Comparison of ENCODE assay signal across 27 cellular contexts in the genomic region with DNA sequence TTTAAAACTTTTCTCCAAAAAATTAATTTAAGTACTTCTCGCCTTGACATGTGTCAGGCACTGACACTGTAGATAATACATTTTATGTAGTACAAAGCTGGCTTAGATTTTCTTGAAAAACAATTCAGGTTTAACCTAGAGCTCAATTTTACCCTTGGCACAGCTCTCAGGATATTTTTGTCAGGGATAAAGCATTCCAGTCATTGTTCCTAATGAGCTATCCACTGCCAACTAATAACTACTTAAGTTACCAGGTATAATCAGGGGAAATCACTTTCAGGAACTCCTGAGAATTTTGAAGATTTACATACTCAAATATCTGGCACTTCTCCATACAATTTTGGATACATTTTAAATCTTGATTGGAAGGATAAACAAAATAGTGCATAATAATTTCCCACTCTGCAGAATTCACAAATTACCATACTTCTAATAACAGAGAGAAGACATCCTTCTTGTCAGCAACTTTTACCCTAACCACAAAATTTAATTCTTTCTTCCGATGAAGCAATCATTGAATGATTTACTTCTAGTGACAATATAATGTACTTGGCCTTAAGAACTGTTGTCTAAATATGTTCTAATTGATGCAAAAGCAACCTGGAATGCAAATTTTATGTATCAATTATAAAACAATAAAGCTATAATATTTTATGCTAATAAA. TPM values are rescaled to one million over a fixed set of nuclear protein-coding genes. Genes with fewer than 3 reads are reported as not detected.
"Had no signal": no experiment of that assay in that cellular context is flagged by ENCODE, and none has a peak within 500 bp of the region (broad histone marks: within the 10 kb centered on the region; RNA-seq: fewer than 3 reads in every experiment).

No MANE protein-coding gene starts in this region.

- H3K4me3 Mint-ChIP-seq: activated CD8-positive, alpha-beta T cell treated with anti-CD3 and anti-CD28 coated beads, Interleukin-2, amount 10 ng/mL, durations not matched to agents 7 days and 5 days; activated naive CD8-positive, alpha-beta T cell treated with anti-CD3 and anti-CD28 coated beads, Interleukin-2, amount 50 U/mL, for 24 hours; activated T-helper 1 cell treated with anti-CD3 and anti-CD28 coated beads, Interleukin-12 subunit alpha, Interleukin-12 subunit beta, Interleukin-2, Interleukin-4 antibody, amounts not matched to agents 30 ng/mL and 10 ng/mL and 1 ng/mL, durations not matched to agents 14 hours and 24 hours and 36 hours; effector memory CD8-positive, alpha-beta T cell; natural killer cell treated with Interleukin-12 subunit alpha and Interleukin-12 subunit beta and Interleukin-15 and Interleukin-18, amount 100 ng/mL, for 72 hours; stimulated activated memory B cell treated with anti-CD40 and anti-IgM and Interleukin-4, amounts not matched to agents 10 μg/mL and 1 μg/mL and 100 μg/mL, for 72 hours had no signal

- H3K4me3 ChIP-seq: body of pancreas, dorsolateral prefrontal cortex, ovary, prostate gland, testis, vagina had no signal

- H3K36me3 Mint-ChIP-seq: natural killer cell treated with Interleukin-12 subunit alpha and Interleukin-12 subunit beta and Interleukin-15 and Interleukin-18, amount 100 ng/mL, for 72 hours; stimulated activated memory B cell treated with anti-CD40 and anti-IgM and Interleukin-4, amounts not matched to agents 10 μg/mL and 1 μg/mL and 100 μg/mL, for 72 hours had no signal

- H3K27ac Mint-ChIP-seq: activated CD8-positive, alpha-beta T cell treated with anti-CD3 and anti-CD28 coated beads, Interleukin-2, amount 10 ng/mL, durations not matched to agents 7 days and 5 days; activated naive CD8-positive, alpha-beta T cell treated with anti-CD3 and anti-CD28 coated beads, Interleukin-2, amount 50 U/mL, for 24 hours; activated T-helper 1 cell treated with anti-CD3 and anti-CD28 coated beads, Interleukin-12 subunit alpha, Interleukin-12 subunit beta, Interleukin-2, Interleukin-4 antibody, amounts not matched to agents 30 ng/mL and 10 ng/mL and 1 ng/mL, durations not matched to agents 14 hours and 24 hours and 36 hours; effector memory CD8-positive, alpha-beta T cell; natural killer cell treated with Interleukin-12 subunit alpha and Interleukin-12 subunit beta and Interleukin-15 and Interleukin-18, amount 100 ng/mL, for 72 hours; stimulated activated memory B cell treated with anti-CD40 and anti-IgM and Interleukin-4, amounts not matched to agents 10 μg/mL and 1 μg/mL and 100 μg/mL, for 72 hours had no signal

- H3K27me3 Mint-ChIP-seq: effector memory CD8-positive, alpha-beta T cell; stimulated activated memory B cell treated with anti-CD40 and anti-IgM and Interleukin-4, amounts not matched to agents 10 μg/mL and 1 μg/mL and 100 μg/mL, for 72 hours had no signal

- DNase-seq: activated CD4-positive, alpha-beta T cell treated with anti-CD3 and anti-CD28 coated beads for 1 hour; activated CD4-positive, alpha-beta T cell treated with anti-CD3 and anti-CD28 coated beads, Interleukin-2, amount 50 U/mL, for 1 hour; activated CD8-positive, alpha-beta T cell treated with anti-CD3 and anti-CD28 coated beads, Interleukin-2, amount 10 ng/mL, durations not matched to agents 7 days and 5 days; activated gamma-delta T cell; activated naive CD4-positive, alpha-beta T cell treated with anti-CD3 and anti-CD28 coated beads, Interleukin-2, amount 50 U/mL, for 16 hours; activated naive CD8-positive, alpha-beta T cell treated with anti-CD3 and anti-CD28 coated beads, Interleukin-2, amount 50 U/mL, for 24 hours; anterior cingulate cortex; body of pancreas; dorsolateral prefrontal cortex; effector memory CD8-positive, alpha-beta T cell; esophagus squamous epithelium; heart left ventricle; midbrain; ovary; small intestine; stimulated activated CD4-positive, alpha-beta T cell treated with anti-CD3 and anti-CD28 coated beads, Interleukin-15, amount 100 ng/mL, for 24 hours; T-helper 9 cell; testis; trophoblast cell had no signal

- H3K9me3 Mint-ChIP-seq: activated T-helper 1 cell treated with anti-CD3 and anti-CD28 coated beads, Interleukin-12 subunit alpha, Interleukin-12 subunit beta, Interleukin-2, Interleukin-4 antibody, amounts not matched to agents 30 ng/mL and 10 ng/mL and 1 ng/mL, durations not matched to agents 14 hours and 24 hours and 36 hours had no signal

- ATAC-seq: activated CD8-positive, alpha-beta T cell treated with anti-CD3 and anti-CD28 coated beads, Interleukin-2, amount 10 ng/mL, durations not matched to agents 7 days and 5 days; activated naive CD8-positive, alpha-beta T cell treated with anti-CD3 and anti-CD28 coated beads, Interleukin-2, amount 50 U/mL, for 24 hours; body of pancreas; effector memory CD8-positive, alpha-beta T cell; heart left ventricle; natural killer cell treated with Interleukin-12 subunit alpha and Interleukin-12 subunit beta and Interleukin-15 and Interleukin-18, amount 100 ng/mL, for 72 hours; sciatic nerve; stimulated activated memory B cell treated with anti-CD40 and anti-IgM and Interleukin-4, amounts not matched to agents 10 μg/mL and 1 μg/mL and 100 μg/mL, for 72 hours had no signal

- H3K4me1 Mint-ChIP-seq: activated naive CD8-positive, alpha-beta T cell treated with anti-CD3 and anti-CD28 coated beads, Interleukin-2, amount 50 U/mL, for 24 hours; stimulated activated memory B cell treated with anti-CD40 and anti-IgM and Interleukin-4, amounts not matched to agents 10 μg/mL and 1 μg/mL and 100 μg/mL, for 72 hours had no signal

RNA-seq across cellular contexts. Expression of a gene that starts 4.8 kb away (rescaled TPM):
- total RNA-seq: activated CD8-positive, alpha-beta T cell treated with anti-CD3 and anti-CD28 coated beads, Interleukin-2, amount 10 ng/mL, durations not matched to agents 7 days and 5 days; activated T-helper 1 cell treated with anti-CD3 and anti-CD28 coated beads, Interleukin-12 subunit alpha, Interleukin-12 subunit beta, Interleukin-2, Interleukin-4 antibody, amounts not matched to agents 30 ng/mL and 10 ng/mL and 1 ng/mL, durations not matched to agents 14 hours and 24 hours and 36 hours; natural killer cell treated with Interleukin-12 subunit alpha and Interleukin-12 subunit beta and Interleukin-15 and Interleukin-18, amount 100 ng/mL, for 72 hours; T-helper 1 cell treated with Interleukin-12 subunit alpha and Interleukin-12 subunit beta and Interleukin-4 antibody, amounts not matched to agents 30 ng/mL and 1 ng/mL, for 36 hours had no signal

RNA-seq across cellular contexts. Expression of a gene that starts 42.6 kb away (rescaled TPM):
- total RNA-seq: activated CD8-positive, alpha-beta T cell treated with anti-CD3 and anti-CD28 coated beads, Interleukin-2, amount 10 ng/mL, durations not matched to agents 7 days and 5 days; activated T-helper 1 cell treated with anti-CD3 and anti-CD28 coated beads, Interleukin-12 subunit alpha, Interleukin-12 subunit beta, Interleukin-2, Interleukin-4 antibody, amounts not matched to agents 30 ng/mL and 10 ng/mL and 1 ng/mL, durations not matched to agents 14 hours and 24 hours and 36 hours; cardiac septum; natural killer cell treated with Interleukin-12 subunit alpha and Interleukin-12 subunit beta and Interleukin-15 and Interleukin-18, amount 100 ng/mL, for 72 hours; sciatic nerve; T-helper 1 cell treated with Interleukin-12 subunit alpha and Interleukin-12 subunit beta and Interleukin-4 antibody, amounts not matched to agents 30 ng/mL and 1 ng/mL, for 36 hours; testis had no signal
